In genomic region chr11:101436511-101437142, GRCh38 we compare ENCODE assay signal across 1 cellular context.
TF ChIP-seq lines count a peak whose summit lies in the region.

No MANE protein-coding gene starts in this region.

TF ChIP-seq in WTC11, 78 proteins besides CTCF, POLR2A, EP300 and RAD21 (continued from another document):
- TF ChIP-seq ERG (CRISPR knock-in tag; IDR thresholded peaks at IDR 0.05): no peak
- TF ChIP-seq ATF1 (CRISPR knock-in tag; IDR thresholded peaks at IDR 0.05): no peak
- TF ChIP-seq RELA (CRISPR knock-in tag; IDR thresholded peaks at IDR 0.05; ENCODE audit: borderline replicate concordance): no peak
- no peak for TF ChIP-seq ZNF671 (CRISPR knock-in tag; IDR thresholded peaks at IDR 0.05)
- TF ChIP-seq ZNF512 (CRISPR knock-in tag; IDR thresholded peaks at IDR 0.05; ENCODE audit: borderline replicate concordance): no peak
- no peak for TF ChIP-seq TEAD1 (CRISPR knock-in tag; IDR thresholded peaks at IDR 0.05)
